23 cellular contexts compared by ENCODE assay signal in genomic region chr12:93459992-93460391, GRCh38.
"Had no signal": no experiment of that assay in that cellular context is flagged by ENCODE, and none has a peak within 500 bp of the region (broad histone marks: within the 10 kb centered on the region; RNA-seq: fewer than 3 reads in every experiment).

No MANE protein-coding gene starts in this region.

- ATAC-seq: activated CD4-positive, CD25-positive, alpha-beta regulatory T cell treated with anti-CD3 and anti-CD28 coated beads, Interleukin-2, amount 50 U/mL, for 24 hours; activated naive CD8-positive, alpha-beta T cell treated with anti-CD3 and anti-CD28 coated beads, Interleukin-2, amount 50 U/mL, for 24 hours; foreskin keratinocyte; left lobe of liver; lower lobe of right lung; mucosa of descending colon; pancreas; psoas muscle; stimulated activated naive CD8-positive, alpha-beta T cell treated with anti-CD3 and anti-CD28 coated beads, Interleukin-15, Interleukin-2, amounts not matched to agents 100 U/mL and 50 U/mL, for 24 hours had no signal

- H3K36me3 ChIP-seq: lower lobe of right lung, pancreas, right atrium auricular region, upper lobe of left lung had no signal

- H3K27ac ChIP-seq: foreskin keratinocyte, lower lobe of right lung, pancreas, psoas muscle, right atrium auricular region, upper lobe of left lung, VCaP had no signal

- DNase-seq: activated CD4-positive, alpha-beta memory T cell treated with anti-CD3 and anti-CD28 coated beads, Interleukin-2, amount 10 ng/mL, durations not matched to agents 7 days and 5 days; activated CD4-positive, alpha-beta T cell treated with anti-CD3 and anti-CD28 coated beads, Interleukin-2, amount 10 ng/mL, durations not matched to agents 24 days and 14 days; activated effector memory CD4-positive, alpha-beta T cell treated with anti-CD3 and anti-CD28 coated beads, Interleukin-2, amount 50 U/mL, for 16 hours; activated naive CD4-positive, alpha-beta T cell treated with anti-CD3 and anti-CD28 coated beads, Interleukin-2, amount 50 U/mL, for 16 hours; activated naive CD8-positive, alpha-beta T cell treated with anti-CD3 and anti-CD28 coated beads, Interleukin-2, amount 50 U/mL, for 24 hours; cortex of kidney; effector CD4-positive, alpha-beta T cell; erythroblast; foreskin keratinocyte; kidney; lower lobe of right lung; mesendoderm; mucosa of descending colon; nephron progenitor cell; pancreas; psoas muscle; stimulated activated CD4-positive, alpha-beta T cell treated with anti-CD3 and anti-CD28 coated beads, Interleukin-4, amount 100 ng/mL, for 24 hours; stimulated activated naive CD8-positive, alpha-beta T cell treated with anti-CD3 and anti-CD28 coated beads, Interleukin-15, Interleukin-2, amounts not matched to agents 100 U/mL and 50 U/mL, for 24 hours; upper lobe of left lung had no signal

- H3K27me3 ChIP-seq: foreskin keratinocyte, pancreas, right atrium auricular region, upper lobe of left lung had no signal

- H3K4me3 ChIP-seq: lower lobe of right lung, mucosa of descending colon, pancreas, psoas muscle, right atrium auricular region, upper lobe of left lung had no signal

- H3K9me3 ChIP-seq: lower lobe of right lung, mucosa of descending colon, pancreas, psoas muscle, right atrium auricular region, upper lobe of left lung had no signal
